Comparison of ENCODE assay signal across 1 cellular context in the genomic region with DNA sequence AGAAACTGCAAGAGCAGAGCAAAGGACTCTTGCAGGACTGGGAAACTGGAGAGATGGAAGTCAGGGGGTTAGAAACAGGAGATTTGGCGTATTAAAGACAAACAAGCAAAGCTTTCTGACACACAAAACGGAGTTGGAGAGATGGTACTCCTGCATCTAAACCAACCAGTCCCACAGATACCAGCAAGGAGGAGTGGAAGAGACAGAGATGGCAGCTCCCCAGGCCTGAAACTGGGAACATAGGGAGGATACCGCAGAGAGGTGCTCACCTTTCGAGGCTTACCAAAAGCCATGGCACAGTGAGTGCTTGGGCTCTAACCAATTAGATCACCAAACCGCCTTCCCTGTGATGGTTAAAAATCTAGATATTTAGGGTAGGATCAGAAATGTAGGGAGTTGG.
TF ChIP-seq lines count a peak whose summit lies in the region.

No MANE protein-coding gene starts in this region.

TF ChIP-seq in WTC11, 78 proteins besides CTCF, POLR2A, EP300 and RAD21 (continued from another document):
- TF ChIP-seq, protein P1, sequence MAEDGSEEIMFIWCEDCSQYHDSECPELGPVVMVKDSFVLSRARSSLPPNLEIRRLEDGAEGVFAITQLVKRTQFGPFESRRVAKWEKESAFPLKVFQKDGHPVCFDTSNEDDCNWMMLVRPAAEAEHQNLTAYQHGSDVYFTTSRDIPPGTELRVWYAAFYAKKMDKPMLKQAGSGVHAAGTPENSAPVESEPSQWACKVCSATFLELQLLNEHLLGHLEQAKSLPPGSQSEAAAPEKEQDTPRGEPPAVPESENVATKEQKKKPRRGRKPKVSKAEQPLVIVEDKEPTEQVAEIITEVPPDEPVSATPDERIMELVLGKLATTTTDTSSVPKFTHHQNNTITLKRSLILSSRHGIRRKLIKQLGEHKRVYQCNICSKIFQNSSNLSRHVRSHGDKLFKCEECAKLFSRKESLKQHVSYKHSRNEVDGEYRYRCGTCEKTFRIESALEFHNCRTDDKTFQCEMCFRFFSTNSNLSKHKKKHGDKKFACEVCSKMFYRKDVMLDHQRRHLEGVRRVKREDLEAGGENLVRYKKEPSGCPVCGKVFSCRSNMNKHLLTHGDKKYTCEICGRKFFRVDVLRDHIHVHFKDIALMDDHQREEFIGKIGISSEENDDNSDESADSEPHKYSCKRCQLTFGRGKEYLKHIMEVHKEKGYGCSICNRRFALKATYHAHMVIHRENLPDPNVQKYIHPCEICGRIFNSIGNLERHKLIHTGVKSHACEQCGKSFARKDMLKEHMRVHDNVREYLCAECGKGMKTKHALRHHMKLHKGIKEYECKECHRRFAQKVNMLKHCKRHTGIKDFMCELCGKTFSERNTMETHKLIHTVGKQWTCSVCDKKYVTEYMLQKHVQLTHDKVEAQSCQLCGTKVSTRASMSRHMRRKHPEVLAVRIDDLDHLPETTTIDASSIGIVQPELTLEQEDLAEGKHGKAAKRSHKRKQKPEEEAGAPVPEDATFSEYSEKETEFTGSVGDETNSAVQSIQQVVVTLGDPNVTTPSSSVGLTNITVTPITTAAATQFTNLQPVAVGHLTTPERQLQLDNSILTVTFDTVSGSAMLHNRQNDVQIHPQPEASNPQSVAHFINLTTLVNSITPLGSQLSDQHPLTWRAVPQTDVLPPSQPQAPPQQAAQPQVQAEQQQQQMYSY (CRISPR knock-in tag; IDR thresholded peaks at IDR 0.05), result no peak
- TF ChIP-seq, protein P2, sequence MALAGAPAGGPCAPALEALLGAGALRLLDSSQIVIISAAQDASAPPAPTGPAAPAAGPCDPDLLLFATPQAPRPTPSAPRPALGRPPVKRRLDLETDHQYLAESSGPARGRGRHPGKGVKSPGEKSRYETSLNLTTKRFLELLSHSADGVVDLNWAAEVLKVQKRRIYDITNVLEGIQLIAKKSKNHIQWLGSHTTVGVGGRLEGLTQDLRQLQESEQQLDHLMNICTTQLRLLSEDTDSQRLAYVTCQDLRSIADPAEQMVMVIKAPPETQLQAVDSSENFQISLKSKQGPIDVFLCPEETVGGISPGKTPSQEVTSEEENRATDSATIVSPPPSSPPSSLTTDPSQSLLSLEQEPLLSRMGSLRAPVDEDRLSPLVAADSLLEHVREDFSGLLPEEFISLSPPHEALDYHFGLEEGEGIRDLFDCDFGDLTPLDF (CRISPR knock-in tag; IDR thresholded peaks at IDR 0.05), result no peak
- TF ChIP-seq NR2C2 (CRISPR knock-in tag; IDR thresholded peaks at IDR 0.05) (no peak), IRF2 (CRISPR knock-in tag; IDR thresholded peaks at IDR 0.05; ENCODE audit: borderline replicate concordance, low read depth) (no peak)
- TF ChIP-seq, protein P3, sequence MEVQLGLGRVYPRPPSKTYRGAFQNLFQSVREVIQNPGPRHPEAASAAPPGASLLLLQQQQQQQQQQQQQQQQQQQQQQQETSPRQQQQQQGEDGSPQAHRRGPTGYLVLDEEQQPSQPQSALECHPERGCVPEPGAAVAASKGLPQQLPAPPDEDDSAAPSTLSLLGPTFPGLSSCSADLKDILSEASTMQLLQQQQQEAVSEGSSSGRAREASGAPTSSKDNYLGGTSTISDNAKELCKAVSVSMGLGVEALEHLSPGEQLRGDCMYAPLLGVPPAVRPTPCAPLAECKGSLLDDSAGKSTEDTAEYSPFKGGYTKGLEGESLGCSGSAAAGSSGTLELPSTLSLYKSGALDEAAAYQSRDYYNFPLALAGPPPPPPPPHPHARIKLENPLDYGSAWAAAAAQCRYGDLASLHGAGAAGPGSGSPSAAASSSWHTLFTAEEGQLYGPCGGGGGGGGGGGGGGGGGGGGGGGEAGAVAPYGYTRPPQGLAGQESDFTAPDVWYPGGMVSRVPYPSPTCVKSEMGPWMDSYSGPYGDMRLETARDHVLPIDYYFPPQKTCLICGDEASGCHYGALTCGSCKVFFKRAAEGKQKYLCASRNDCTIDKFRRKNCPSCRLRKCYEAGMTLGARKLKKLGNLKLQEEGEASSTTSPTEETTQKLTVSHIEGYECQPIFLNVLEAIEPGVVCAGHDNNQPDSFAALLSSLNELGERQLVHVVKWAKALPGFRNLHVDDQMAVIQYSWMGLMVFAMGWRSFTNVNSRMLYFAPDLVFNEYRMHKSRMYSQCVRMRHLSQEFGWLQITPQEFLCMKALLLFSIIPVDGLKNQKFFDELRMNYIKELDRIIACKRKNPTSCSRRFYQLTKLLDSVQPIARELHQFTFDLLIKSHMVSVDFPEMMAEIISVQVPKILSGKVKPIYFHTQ (CRISPR knock-in tag; IDR thresholded peaks at IDR 0.05), result no peak
TF ChIP-seq in WTC11: peak in this region for 0.
